In genomic region chr2:79393107-79393506, GRCh38 we compare ENCODE assay signal across 15 cellular contexts.
DNase-seq lines count a peak whose midpoint lies in the region; ATAC-seq and TF ChIP-seq lines count a peak whose summit lies in the region.
"Had no signal": no experiment of that assay in that cellular context is flagged by ENCODE, and none has a peak within 500 bp of the region (broad histone marks: within the 10 kb centered on the region; RNA-seq: fewer than 3 reads in every experiment).

No MANE protein-coding gene starts in this region.

- no peaks in the 10 kb centered on the region for H3K9me3 Mint-ChIP-seq in progenitor cell of endocrine pancreas (ENCODE audit: low read depth)

- H3K27me3 Mint-ChIP-seq in progenitor cell of endocrine pancreas = no peaks in the 10 kb centered on the region

- no peak for TF ChIP-seq CTCF in progenitor cell of endocrine pancreas (IDR thresholded peaks at IDR 0.05; ENCODE audit: unreplicated experiment)

- H3K4me1 ChIP-seq in mesodermal cell (ENCODE audit: control insufficient read depth, insufficient read depth, low read length, poor library complexity, severe bottlenecking) = peaks cover 14% of the 10 kb centered on the region
- H3K4me1 ChIP-seq: Caco-2 had no signal

- H3K27ac ChIP-seq in mesodermal cell (ENCODE audit: low read depth, low read length, severe bottlenecking) = peak overlapping the region; percentile 97
- H3K27ac ChIP-seq: HL-60 had no signal

- 85 to 92% methylated on average over 2 to 3 of the region's 4 CpGs for WGBS in mesodermal cell (ENCODE audit: insufficient coverage in 2 of 2), 2 experiments

- no peak for ATAC-seq in HG03135 (IDR thresholded peaks at IDR 0.05; ENCODE audit: unreplicated experiment)
- ATAC-seq in HG02970 (IDR thresholded peaks at IDR 0.05; ENCODE audit: low FRiP score, unreplicated experiment) = no peak
- ATAC-seq: PC-3 had no signal

- no peak overlapping the region for H3K4me3 Mint-ChIP-seq in progenitor cell of endocrine pancreas (ENCODE audit: low read depth)

- DNase-seq in MG63 (peak; percentile 15), astrocyte of the hippocampus (ENCODE audit: low read depth, low spot score) (peak; percentile 26), progenitor cell of endocrine pancreas (ENCODE audit: low spot score, unreplicated experiment) (no peak), HuH-7 (ENCODE audit: low spot score) (no peak), cerebellar nuclear complex (lab: John Stamatoyannopoulos, UW) (no peak)
- DNase-seq: Caco-2; KBM-7; NCI-H2081 treated with DMSO at 0.1 percent for 48 hours; NCI-H510A treated with DMSO at 0.1 percent for 48 hours; NK-92 treated with Interleukin-12 subunit alpha and Interleukin-12 subunit beta, amount 100 ng/mL, for 24 hours; PC-3 had no signal

- peaks cover 22% of the 10 kb centered on the region for H3K4me1 Mint-ChIP-seq in progenitor cell of endocrine pancreas (ENCODE audit: low read depth)

- H3K9me3 ChIP-seq in MG63 = no peaks in the 10 kb centered on the region
- H3K9me3 ChIP-seq in mesodermal cell (ENCODE audit: control insufficient read depth, low read length) = no peaks in the 10 kb centered on the region
- H3K9me3 ChIP-seq: Caco-2 had no signal

- no peaks in the 10 kb centered on the region for H3K27me3 ChIP-seq in MG63

- no peaks in the 10 kb centered on the region for H3K36me3 Mint-ChIP-seq in progenitor cell of endocrine pancreas (ENCODE audit: insufficient read depth)

- no peaks in the 10 kb centered on the region for H3K36me3 ChIP-seq in MG63
- H3K36me3 ChIP-seq in mesodermal cell (ENCODE audit: control insufficient read depth, insufficient read depth, low read length) = no peaks in the 10 kb centered on the region

- peak overlapping the region; percentile 92 for H3K27ac Mint-ChIP-seq in progenitor cell of endocrine pancreas

- H3K4me3 ChIP-seq in MG63 (no peak overlapping the region), mesodermal cell (ENCODE audit: extremely low read depth, insufficient read depth, low read length, poor library complexity, severe bottlenecking) (no peak overlapping the region)

Comparison
In these comparisons a context has a peak if more than half of its experiments do, and no peak if none do; other contexts are left out.
1. DNase-seq: peak in MG63 (single experiment) and astrocyte of the hippocampus (single experiment); none in progenitor cell of endocrine pancreas (single experiment), HuH-7 (single experiment) and cerebellar nuclear complex (0 of 2).